Comparison of ENCODE assay signal across 8 cellular contexts in genomic region chr11:65429069-65429681, GRCh38. TPM values are rescaled to one million over a fixed set of nuclear protein-coding genes. Genes with fewer than 3 reads are reported as not detected.
DNase-seq lines count a peak whose midpoint lies in the region; ATAC-seq and TF ChIP-seq lines count a peak whose summit lies in the region.

No MANE protein-coding gene starts in this region.

- H4K20me1 ChIP-seq in DND-41 (ENCODE audit: insufficient read depth, low read length): peaks cover 81% of the 10 kb centered on the region

- H3K27ac ChIP-seq in DND-41 (ENCODE audit: low read length) (peak overlapping the region; percentile 17; the same call in 1 of the 2 replicates), layer of hippocampus (ENCODE audit: low read depth, low read length) (peak overlapping the region; percentile 76), testis (peak overlapping the region in 1 of 2 donors; percentile 96)

- no peak overlapping the region; the same call in 1 of the 2 replicates for H3K9ac ChIP-seq in DND-41 (ENCODE audit: low read depth, low read length)

- TF ChIP-seq CTCF in DND-41 (IDR thresholded peaks at IDR 0.05; ENCODE audit: borderline replicate concordance, extremely low read depth, low read length, poor library complexity, severe bottlenecking) (no peak), NB4 (IDR thresholded peaks at IDR 0.05; ENCODE audit: low read depth, low read length) (no peak), testis (IDR thresholded peaks at IDR 0.05) (no peak), GM13977 (IDR thresholded peaks at IDR 0.05; ENCODE audit: extremely low read depth, insufficient read depth, missing control alignments) (no peak)

- H3K9me3 ChIP-seq in DND-41 (ENCODE audit: insufficient read depth, low read length, severe bottlenecking) (no peaks in the 10 kb centered on the region), testis (no peaks in the 10 kb centered on the region)

- in situ Hi-C loops in GM13977 (cut with MboI; ENCODE audit: low pct_unique_long_range_greater_than_20kb, low sequenced_read_pairs, unreplicated experiment): loop anchor here (10.0 kb wide), 1 partner anchor 56 kb away; no protein-coding TSS in a partner anchor

- peaks cover 36% of the 10 kb centered on the region for H3K36me3 ChIP-seq in DND-41 (ENCODE audit: insufficient read depth, low read length)
- H3K36me3 ChIP-seq in testis (ENCODE audit: low read depth, missing control alignments): no peaks in the 10 kb centered on the region

- H3K27me3 ChIP-seq in DND-41 (ENCODE audit: insufficient read depth, low read length, poor library complexity): no peaks in the 10 kb centered on the region
- no peaks in the 10 kb centered on the region for H3K27me3 ChIP-seq in layer of hippocampus (ENCODE audit: control insufficient read depth, insufficient read depth, low read length)
- no peaks in the 10 kb centered on the region for H3K27me3 ChIP-seq in testis

- no peak overlapping the region for H2AFZ ChIP-seq in DND-41 (ENCODE audit: low read depth, low read length)

- 0 out of 4 replicates have a peak overlapping the region, but pooled peaks of 1 of the 2 experiments have one; percentile 8 for H3K4me3 ChIP-seq in DND-41 (ENCODE audit: low read depth in 1 of 2, low read length in 2 of 2)
- peak overlapping the region; percentile 37 for H3K4me3 ChIP-seq in NB4 (ENCODE audit: low read depth, low read length)
- no peak overlapping the region for H3K4me3 ChIP-seq in testis

- ATAC-seq in DND-41 (ENCODE audit: insufficient read depth, low read depth) (no peak), HG03196 (IDR thresholded peaks at IDR 0.05; ENCODE audit: unreplicated experiment) (no peak)

- intact Hi-C loops in testis (cut with DNase I; ENCODE audit: low total_unique reads): no loop called here

- WGBS in testis, 2 donors: 18 to 29% methylated on average over 9 of the region's 9 CpGs

- peak overlapping the region; percentile 86; the same call in 1 of the 2 replicates for H3K4me2 ChIP-seq in DND-41 (ENCODE audit: insufficient read depth, low read length)

- H3K4me1 ChIP-seq in DND-41 (ENCODE audit: insufficient read depth, low read length) (peaks cover 61% of the 10 kb centered on the region), testis (peaks cover 33% of the 10 kb centered on the region)

- DNase-seq in DND-41 (no peak), NB4 (ENCODE audit: low read depth) (peak; percentile 60), amniotic epithelial cell (ENCODE audit: low read depth) (peak; percentile 77), testis (peak; percentile 50), NCI-H1694 treated with DMSO at 0.1 percent for 48 hours (lab: John Stamatoyannopoulos, UW) (no peak), GM13977 (ENCODE audit: low spot score) (no peak)

- peak; percentile 22 for TF ChIP-seq POLR2A in NB4 (IDR thresholded peaks at IDR 0.05; ENCODE audit: extremely low read depth, insufficient read length)
- TF ChIP-seq POLR2A in testis (IDR thresholded peaks at IDR 0.05): no peak

- peaks cover 96% of the 10 kb centered on the region for H3K79me2 ChIP-seq in DND-41 (ENCODE audit: insufficient read depth, low read length)

RNA-seq across cellular contexts. Expression of gene NEAT1, which starts 6.6 kb away (rescaled TPM):
- 100 to 1,000 TPM; 230 to 243 TPM for total RNA-seq in testis
- 189 TPM for polyA plus RNA-seq in testis (ENCODE audit: insufficient read depth, low read depth, low replicate concordance)

RNA-seq across cellular contexts. Expression of gene FRMD8, which starts 42.7 kb away (rescaled TPM):
- 100 to 1,000 TPM in 1 of 2 donors, 10 to 100 TPM in 1; 92.5 to 118 TPM for total RNA-seq in testis
- 31.4 TPM for polyA plus RNA-seq in testis (ENCODE audit: insufficient read depth, low read depth, low replicate concordance)

RNA-seq across cellular contexts. Expression of gene SLC25A45, which starts 46.7 kb away (rescaled TPM):
- total RNA-seq in testis: 10 to 100 TPM; 10.1 to 10.6 TPM
- polyA plus RNA-seq in testis (ENCODE audit: insufficient read depth, low read depth, low replicate concordance): 8.0 TPM

Comparison
In these comparisons a context has a peak if more than half of its experiments do, and no peak if none do; other contexts are left out.
1. DNase-seq: peak in NB4 (single experiment), amniotic epithelial cell (single experiment) and testis (single experiment); none in DND-41 (single experiment), NCI-H1694 treated with DMSO at 0.1 percent for 48 hours (single experiment) and GM13977 (single experiment).